In the genomic region with DNA sequence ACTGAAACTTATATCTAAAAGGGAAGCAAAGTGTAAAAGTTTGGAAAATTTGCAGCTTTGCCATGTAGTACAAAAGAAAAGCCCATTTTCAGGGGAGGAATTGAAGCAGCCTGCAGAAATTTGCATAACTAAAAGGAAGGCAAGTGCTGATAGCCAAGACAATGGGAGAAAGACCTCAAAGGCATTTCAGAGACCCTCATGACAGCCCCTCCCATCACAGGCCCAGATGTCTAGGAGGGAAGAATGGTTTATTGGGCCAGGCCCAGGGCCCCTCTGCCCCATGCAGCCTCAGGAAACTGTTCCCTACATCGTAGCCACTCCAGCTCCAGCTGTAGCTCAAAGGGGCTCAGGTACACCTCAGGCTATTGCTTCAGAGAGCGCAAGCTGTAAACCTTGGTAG, we compare ENCODE assay signal across 21 cellular contexts.
"Had no signal": no experiment of that assay in that cellular context is flagged by ENCODE, and none has a peak within 500 bp of the region (broad histone marks: within the 10 kb centered on the region; RNA-seq: fewer than 3 reads in every experiment).

No MANE protein-coding gene starts in this region.

- H3K4me1 ChIP-seq: esophagus squamous epithelium, gastroesophageal sphincter, right atrium auricular region, suprapubic skin, thyroid gland, upper lobe of left lung, uterus had no signal

- H3K9me3 Mint-ChIP-seq: dendritic cell treated with granulocyte-macrophage colony-stimulating factor and Interleukin-4, amounts not matched to agents 40 ng/mL and 50 ng/mL, for 4 days; effector memory CD8-positive, alpha-beta T cell; naive thymus-derived CD8-positive, alpha-beta T cell; stimulated activated effector memory CD8-positive, alpha-beta T cell treated with anti-CD3 and anti-CD28 coated beads, Interleukin-12 subunit alpha, Interleukin-12 subunit beta, amount 100 ng/mL, for 72 hours had no signal

- DNase-seq: effector memory CD8-positive, alpha-beta T cell; esophagus squamous epithelium; foreskin fibroblast; glutamatergic neuron; mammary epithelial cell; mucosa of descending colon; naive thymus-derived CD8-positive, alpha-beta T cell; posterior cingulate gyrus; small intestine; stimulated activated CD4-positive, alpha-beta T cell treated with anti-CD3 and anti-CD28 coated beads, Interleukin-12 subunit alpha, Interleukin-12 subunit beta, amount 100 ng/mL, for 4 hours; stimulated activated naive CD8-positive, alpha-beta T cell treated with anti-CD3 and anti-CD28 coated beads, Interleukin-15, Interleukin-2, amounts not matched to agents 100 U/mL and 50 U/mL, for 24 hours; thyroid gland; upper lobe of left lung; uterus had no signal

- H3K27me3 Mint-ChIP-seq: dendritic cell treated with granulocyte-macrophage colony-stimulating factor and Interleukin-4, amounts not matched to agents 40 ng/mL and 50 ng/mL, for 4 days had no signal

- H3K4me3 ChIP-seq: esophagus squamous epithelium, gastroesophageal sphincter, mucosa of descending colon, right atrium auricular region, suprapubic skin, thyroid gland, upper lobe of left lung, uterus had no signal

- ATAC-seq: effector memory CD8-positive, alpha-beta T cell; gastroesophageal sphincter; left lobe of liver; mucosa of descending colon; naive thymus-derived CD8-positive, alpha-beta T cell; stimulated activated effector memory CD8-positive, alpha-beta T cell treated with anti-CD3 and anti-CD28 coated beads, Interleukin-12 subunit alpha, Interleukin-12 subunit beta, amount 100 ng/mL, for 72 hours; stimulated activated naive CD8-positive, alpha-beta T cell treated with anti-CD3 and anti-CD28 coated beads, Interleukin-15, Interleukin-2, amounts not matched to agents 100 U/mL and 50 U/mL, for 24 hours had no signal

- H3K36me3 Mint-ChIP-seq: stimulated activated effector memory CD8-positive, alpha-beta T cell treated with anti-CD3 and anti-CD28 coated beads, Interleukin-12 subunit alpha, Interleukin-12 subunit beta, amount 100 ng/mL, for 72 hours had no signal

- H3K9me3 ChIP-seq: esophagus squamous epithelium, gastroesophageal sphincter, mucosa of descending colon, neutrophil, right atrium auricular region, suprapubic skin, thyroid gland, upper lobe of left lung, uterus had no signal

- H3K4me3 Mint-ChIP-seq: dendritic cell treated with granulocyte-macrophage colony-stimulating factor and Interleukin-4, amounts not matched to agents 40 ng/mL and 50 ng/mL, for 4 days; effector memory CD8-positive, alpha-beta T cell; naive thymus-derived CD8-positive, alpha-beta T cell; stimulated activated effector memory CD8-positive, alpha-beta T cell treated with anti-CD3 and anti-CD28 coated beads, Interleukin-12 subunit alpha, Interleukin-12 subunit beta, amount 100 ng/mL, for 72 hours had no signal

- H3K4me1 Mint-ChIP-seq: stimulated activated effector memory CD8-positive, alpha-beta T cell treated with anti-CD3 and anti-CD28 coated beads, Interleukin-12 subunit alpha, Interleukin-12 subunit beta, amount 100 ng/mL, for 72 hours had no signal

- H3K27me3 ChIP-seq: esophagus squamous epithelium, gastroesophageal sphincter, neutrophil, right atrium auricular region, suprapubic skin, thyroid gland, upper lobe of left lung, uterus had no signal

- H3K27ac ChIP-seq: esophagus squamous epithelium, gastroesophageal sphincter, neutrophil, right atrium auricular region, suprapubic skin, thyroid gland, upper lobe of left lung, uterus had no signal

- H3K27ac Mint-ChIP-seq: dendritic cell treated with granulocyte-macrophage colony-stimulating factor and Interleukin-4, amounts not matched to agents 40 ng/mL and 50 ng/mL, for 4 days; effector memory CD8-positive, alpha-beta T cell; naive thymus-derived CD8-positive, alpha-beta T cell; stimulated activated effector memory CD8-positive, alpha-beta T cell treated with anti-CD3 and anti-CD28 coated beads, Interleukin-12 subunit alpha, Interleukin-12 subunit beta, amount 100 ng/mL, for 72 hours had no signal

- H3K36me3 ChIP-seq: esophagus squamous epithelium, gastroesophageal sphincter, neutrophil, right atrium auricular region, suprapubic skin, thyroid gland, upper lobe of left lung, uterus had no signal
